ENCODE assay signal across 1 cellular context in the genomic region with DNA sequence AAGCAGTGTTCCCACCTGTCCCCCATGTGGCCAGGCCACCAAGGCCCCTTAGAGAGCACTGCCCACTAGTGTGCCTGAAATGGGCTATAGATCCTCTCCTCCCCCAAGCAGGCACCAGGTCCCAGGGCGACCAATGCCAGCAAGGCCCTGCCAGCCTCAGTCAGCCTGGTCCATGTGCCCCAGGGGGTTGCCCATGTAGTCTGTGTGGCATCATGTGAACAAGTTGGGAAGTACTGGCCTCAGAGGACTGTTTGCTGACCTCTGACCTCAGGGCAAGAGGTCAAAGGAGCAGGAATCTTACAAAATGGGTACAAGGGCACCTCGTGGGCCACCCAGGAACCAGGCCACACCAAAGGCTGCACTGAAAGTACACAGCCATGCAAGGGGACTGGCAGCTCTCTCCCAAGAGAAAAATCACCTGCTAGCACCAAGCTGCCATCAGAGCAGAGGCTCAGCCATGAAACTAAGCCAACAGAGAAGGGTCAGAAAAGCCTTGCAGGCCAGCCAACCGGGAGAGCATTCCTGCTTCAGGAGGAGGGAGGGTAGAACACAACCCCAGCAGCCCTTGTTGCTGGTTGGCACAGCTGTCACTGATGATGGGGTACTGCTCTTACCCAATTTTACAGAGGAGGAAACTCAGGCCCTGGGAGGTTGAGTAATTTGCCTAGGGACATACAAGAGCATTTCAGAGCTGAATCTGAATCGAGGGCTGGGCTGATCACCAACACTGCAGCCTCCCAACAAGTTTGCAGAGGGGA.
TF ChIP-seq lines count a peak whose summit lies in the region.

No MANE protein-coding gene starts in this region.

TF ChIP-seq in HepG2, 621 proteins besides CTCF, POLR2A, EP300 and RAD21:
- TF ChIP-seq ZFP36L2 (CRISPR knock-in tag; IDR thresholded peaks at IDR 0.05) (no peak), NR2F1 (CRISPR knock-in tag; IDR thresholded peaks at IDR 0.05) (peak in 1 of 2 experiments; percentile 67; a peak in 1 of 4 replicates), CHD2 (IDR thresholded peaks at IDR 0.05; ENCODE audit: low read depth, low read length) (no peak), ZNF629 (CRISPR knock-in tag; conservative IDR thresholded peaks at IDR 0.05) (peak; percentile 37; the same call in 1 of the 2 replicates), HNF4A (CRISPR knock-in tag; IDR thresholded peaks at IDR 0.05) (peak; percentile 35; the same call in 1 of the 2 replicates), ZFY (CRISPR knock-in tag; IDR thresholded peaks at IDR 0.05) (0 out of 2 replicates have a peak, but pooled peaks have one; percentile 19), SMYD3 (CRISPR knock-in tag; IDR thresholded peaks at IDR 0.05) (no peak), ERF (CRISPR knock-in tag; IDR thresholded peaks at IDR 0.05) (no peak), RXRB (CRISPR knock-in tag; IDR thresholded peaks at IDR 0.05; ENCODE audit: borderline replicate concordance) (no peak), NR2F6 (IDR thresholded peaks at IDR 0.05) (peak; percentile 65), NR2F6 (CRISPR knock-in tag; IDR thresholded peaks at IDR 0.05) (peak; percentile 49; the same call in 1 of the 2 replicates), NR2C2 (CRISPR knock-in tag; IDR thresholded peaks at IDR 0.05; ENCODE audit: borderline replicate concordance) (peak; percentile 87), TOPORS (CRISPR knock-in tag; IDR thresholded peaks at IDR 0.05) (no peak)
- TF ChIP-seq, protein P1, sequence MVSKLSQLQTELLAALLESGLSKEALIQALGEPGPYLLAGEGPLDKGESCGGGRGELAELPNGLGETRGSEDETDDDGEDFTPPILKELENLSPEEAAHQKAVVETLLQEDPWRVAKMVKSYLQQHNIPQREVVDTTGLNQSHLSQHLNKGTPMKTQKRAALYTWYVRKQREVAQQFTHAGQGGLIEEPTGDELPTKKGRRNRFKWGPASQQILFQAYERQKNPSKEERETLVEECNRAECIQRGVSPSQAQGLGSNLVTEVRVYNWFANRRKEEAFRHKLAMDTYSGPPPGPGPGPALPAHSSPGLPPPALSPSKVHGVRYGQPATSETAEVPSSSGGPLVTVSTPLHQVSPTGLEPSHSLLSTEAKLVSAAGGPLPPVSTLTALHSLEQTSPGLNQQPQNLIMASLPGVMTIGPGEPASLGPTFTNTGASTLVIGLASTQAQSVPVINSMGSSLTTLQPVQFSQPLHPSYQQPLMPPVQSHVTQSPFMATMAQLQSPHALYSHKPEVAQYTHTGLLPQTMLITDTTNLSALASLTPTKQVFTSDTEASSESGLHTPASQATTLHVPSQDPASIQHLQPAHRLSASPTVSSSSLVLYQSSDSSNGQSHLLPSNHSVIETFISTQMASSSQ (IDR thresholded peaks at IDR 0.05; ENCODE audit: low read depth): no peak
- TF ChIP-seq, protein P1 (CRISPR knock-in tag; IDR thresholded peaks at IDR 0.05; ENCODE audit: borderline replicate concordance): no peak
- TF ChIP-seq, protein P2, sequence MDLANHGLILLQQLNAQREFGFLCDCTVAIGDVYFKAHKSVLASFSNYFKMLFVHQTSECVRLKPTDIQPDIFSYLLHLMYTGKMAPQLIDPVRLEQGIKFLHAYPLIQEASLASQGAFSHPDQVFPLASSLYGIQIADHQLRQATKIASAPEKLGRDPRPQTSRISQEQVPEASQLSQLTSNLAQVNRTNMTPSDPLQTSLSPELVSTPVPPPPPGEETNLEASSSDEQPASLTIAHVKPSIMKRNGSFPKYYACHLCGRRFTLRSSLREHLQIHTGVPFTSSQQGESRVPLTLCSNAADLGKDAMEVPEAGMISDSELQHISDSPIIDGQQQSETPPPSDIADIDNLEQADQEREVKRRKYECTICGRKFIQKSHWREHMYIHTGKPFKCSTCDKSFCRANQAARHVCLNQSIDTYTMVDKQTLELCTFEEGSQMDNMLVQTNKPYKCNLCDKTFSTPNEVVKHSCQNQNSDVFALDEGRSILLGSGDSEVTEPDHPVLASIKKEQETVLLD (CRISPR knock-in tag; IDR thresholded peaks at IDR 0.05; ENCODE audit: low read depth): no peak
- TF ChIP-seq, protein P3, sequence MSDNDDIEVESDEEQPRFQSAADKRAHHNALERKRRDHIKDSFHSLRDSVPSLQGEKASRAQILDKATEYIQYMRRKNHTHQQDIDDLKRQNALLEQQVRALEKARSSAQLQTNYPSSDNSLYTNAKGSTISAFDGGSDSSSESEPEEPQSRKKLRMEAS (IDR thresholded peaks at IDR 0.05): no peak
